14 cellular contexts compared by ENCODE assay signal in the genomic region with DNA sequence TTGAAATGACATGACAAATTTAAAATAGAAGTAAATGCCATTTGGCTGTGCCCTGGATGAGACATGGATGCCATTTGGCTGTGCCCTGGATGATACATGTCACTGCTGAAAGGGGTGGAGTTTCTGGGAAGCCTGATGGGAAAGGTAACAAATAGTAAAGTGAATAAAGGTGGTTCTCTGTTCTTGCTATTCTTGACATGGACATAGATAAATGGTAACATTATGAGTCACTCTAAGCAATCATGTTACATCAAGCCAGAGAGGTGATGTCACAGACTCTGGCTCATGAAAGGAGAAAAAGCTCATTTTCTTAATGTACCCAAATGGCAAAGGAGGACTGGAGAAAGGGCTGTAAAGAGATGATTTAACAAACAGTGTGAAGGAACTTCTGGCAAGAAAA.
DNase-seq lines count a peak whose midpoint lies in the region; ATAC-seq, FAIRE-seq and TF ChIP-seq lines count a peak whose summit lies in the region.
"Had no signal": no experiment of that assay in that cellular context is flagged by ENCODE, and none has a peak within 500 bp of the region (broad histone marks: within the 10 kb centered on the region; RNA-seq: fewer than 3 reads in every experiment).

No MANE protein-coding gene starts in this region.

- no peaks in the 10 kb centered on the region for H3K27me3 ChIP-seq in astrocyte (ENCODE audit: insufficient read depth, low read length)
- H3K27me3 ChIP-seq in CD8-positive, alpha-beta T cell (ENCODE audit: insufficient read depth, low read length): no peaks in the 10 kb centered on the region
- H3K27me3 ChIP-seq: upper lobe of right lung had no signal

- no peak overlapping the region for H3K9ac ChIP-seq in astrocyte (ENCODE audit: low read length)

- H3K4me3 Mint-ChIP-seq in astrocyte (ENCODE audit: unreplicated experiment): no peak overlapping the region
- no peak overlapping the region for H3K4me3 Mint-ChIP-seq in CD8-positive, alpha-beta T cell
- H3K4me3 Mint-ChIP-seq: activated CD4-positive, alpha-beta memory T cell treated with anti-CD3 and anti-CD28 coated beads for 36 hours had no signal

- H3K79me2 ChIP-seq in astrocyte (ENCODE audit: insufficient read depth, low read length): no peaks in the 10 kb centered on the region

- peaks cover 3% of the 10 kb centered on the region for H3K27me3 Mint-ChIP-seq in astrocyte (ENCODE audit: low read depth, unreplicated experiment)
- H3K27me3 Mint-ChIP-seq in CD8-positive, alpha-beta T cell (ENCODE audit: low read depth): peaks cover 16% of the 10 kb centered on the region

- no peaks in the 10 kb centered on the region for H4K20me1 ChIP-seq in astrocyte (ENCODE audit: insufficient read depth, low read length)

- ATAC-seq in CD8-positive, alpha-beta T cell: no peak
- ATAC-seq: upper lobe of right lung had no signal

- H3K9me3 Mint-ChIP-seq in astrocyte (ENCODE audit: unreplicated experiment): no peaks in the 10 kb centered on the region
- H3K9me3 Mint-ChIP-seq in CD8-positive, alpha-beta T cell: peaks cover 2% of the 10 kb centered on the region

- H3K27ac Mint-ChIP-seq in astrocyte (ENCODE audit: unreplicated experiment): peak overlapping the region; percentile 13
- H3K27ac Mint-ChIP-seq in CD8-positive, alpha-beta T cell: no peak overlapping the region
- H3K27ac Mint-ChIP-seq: activated CD4-positive, alpha-beta memory T cell treated with anti-CD3 and anti-CD28 coated beads for 36 hours had no signal

- no peaks in the 10 kb centered on the region for H3K36me3 ChIP-seq in astrocyte (ENCODE audit: insufficient read depth, low read length)
- no peaks in the 10 kb centered on the region for H3K36me3 ChIP-seq in CD8-positive, alpha-beta T cell (ENCODE audit: insufficient read depth, low read length)
- H3K36me3 ChIP-seq: upper lobe of right lung had no signal

- CTCF ChIA-PET in CD8-positive, alpha-beta T cell (lab: Charles Lee): no interaction called here

- FAIRE-seq in astrocyte (lab: Jason Lieb, UNC): peak; percentile 76
- FAIRE-seq: D721Med, RCC 7860 had no signal

- DNase-seq in AG08395 (ENCODE audit: low spot score): peak; percentile 21
- DNase-seq in HT1080 (ENCODE audit: low read depth): peak; percentile 55
- peak; percentile 70 for DNase-seq in astrocyte (ENCODE audit: low read depth)
- peak; percentile 62 for DNase-seq in iris pigment epithelial cell (ENCODE audit: low read depth)
- DNase-seq in CD8-positive, alpha-beta T cell: no peak
- DNase-seq in Kasumi-1 (lab: John Stamatoyannopoulos, UW): no peak
- DNase-seq in DMS153 (lab: John Stamatoyannopoulos, UW): no peak
- DNase-seq in HuH-7.5 (ENCODE audit: low spot score): no peak
- DNase-seq: activated CD4-positive, alpha-beta memory T cell treated with anti-CD3 and anti-CD28 coated beads for 36 hours; activated effector memory CD4-positive, alpha-beta T cell treated with anti-CD3 and anti-CD28 coated beads, Interleukin-2, amount 50 U/mL, for 16 hours; T1000; upper lobe of right lung had no signal

- H3K36me3 Mint-ChIP-seq in astrocyte (ENCODE audit: low read depth, unreplicated experiment): no peaks in the 10 kb centered on the region
- H3K36me3 Mint-ChIP-seq in CD8-positive, alpha-beta T cell: no peaks in the 10 kb centered on the region
- H3K36me3 Mint-ChIP-seq: activated CD4-positive, alpha-beta memory T cell treated with anti-CD3 and anti-CD28 coated beads for 36 hours had no signal

- no peaks in the 10 kb centered on the region for H3K9me3 ChIP-seq in astrocyte (ENCODE audit: insufficient read depth, low read depth, low read length)
- H3K9me3 ChIP-seq in CD8-positive, alpha-beta T cell (ENCODE audit: low read length): no peaks in the 10 kb centered on the region
- H3K9me3 ChIP-seq: upper lobe of right lung had no signal

- H3K27ac ChIP-seq in astrocyte (ENCODE audit: low read depth, low read length): no peak overlapping the region
- no peak overlapping the region for H3K27ac ChIP-seq in CD8-positive, alpha-beta T cell (ENCODE audit: low read depth, low read length)
- H3K27ac ChIP-seq: upper lobe of right lung had no signal

- H3K4me3 ChIP-seq in astrocyte (ENCODE audit: insufficient read depth, low read depth, low read length): no peak overlapping the region
- no peak overlapping the region for H3K4me3 ChIP-seq in CD8-positive, alpha-beta T cell (ENCODE audit: low read depth, low read length)
- H3K4me3 ChIP-seq: upper lobe of right lung had no signal

- H2AFZ ChIP-seq in astrocyte (ENCODE audit: low read depth, low read length): no peak overlapping the region

- H3K4me2 ChIP-seq in astrocyte (ENCODE audit: low read length): peak overlapping the region; percentile 2

- intact Hi-C loops in CD8-positive, alpha-beta T cell (cut with DNase I, micrococcal nuclease): no loop called here

- peaks cover 12% of the 10 kb centered on the region for H3K4me1 Mint-ChIP-seq in astrocyte (ENCODE audit: low read depth, unreplicated experiment)
- H3K4me1 Mint-ChIP-seq in CD8-positive, alpha-beta T cell (ENCODE audit: low read depth): no peaks in the 10 kb centered on the region

- POLR2A ChIA-PET in CD8-positive, alpha-beta T cell (lab: Charles Lee): no interaction called here

- no peak for TF ChIP-seq CTCF in astrocyte (IDR thresholded peaks at IDR 0.05; ENCODE audit: insufficient read depth, low read depth, low read length)
- TF ChIP-seq CTCF in CD8-positive, alpha-beta T cell (IDR thresholded peaks at IDR 0.05): no peak

- H3K4me1 ChIP-seq in astrocyte (ENCODE audit: insufficient read depth, low read length): peaks cover 7% of the 10 kb centered on the region
- no peaks in the 10 kb centered on the region for H3K4me1 ChIP-seq in CD8-positive, alpha-beta T cell (ENCODE audit: insufficient read depth, low read length)
- H3K4me1 ChIP-seq: upper lobe of right lung had no signal

Comparison
In these comparisons a context has a peak if more than half of its experiments do, and no peak if none do; other contexts are left out.
1. DNase-seq: peak in AG08395 (single experiment), HT1080 (single experiment), astrocyte (single experiment) and iris pigment epithelial cell (single experiment); none in CD8-positive, alpha-beta T cell (0 of 7), Kasumi-1 (0 of 2), DMS153 (single experiment) and HuH-7.5 (single experiment).